Comparison of ENCODE assay signal across 1 cellular context in genomic region chr18:42340423-42341009, GRCh38.
A peak's percentile ranks its signal among the peaks of the same experiment; 100 is the strongest.
TF ChIP-seq lines count a peak whose summit lies in the region.

No MANE protein-coding gene starts in this region.

TF ChIP-seq in liver, 16 proteins besides CTCF, POLR2A, EP300 and RAD21 (continued from another document):
- TF ChIP-seq ZBTB33 (IDR thresholded peaks at IDR 0.05), result peak; percentile 81
- TF ChIP-seq RXRA (IDR thresholded peaks at IDR 0.05), result peak; percentile 78 to 93
- TF ChIP-seq JUND (IDR thresholded peaks at IDR 0.05), result peak; percentile 56 to 90
- peak; percentile 76 to 89 for TF ChIP-seq HNF4A (conservative IDR thresholded peaks at IDR 0.05)
